ENCODE assay signal across 1 cellular context in the genomic region with DNA sequence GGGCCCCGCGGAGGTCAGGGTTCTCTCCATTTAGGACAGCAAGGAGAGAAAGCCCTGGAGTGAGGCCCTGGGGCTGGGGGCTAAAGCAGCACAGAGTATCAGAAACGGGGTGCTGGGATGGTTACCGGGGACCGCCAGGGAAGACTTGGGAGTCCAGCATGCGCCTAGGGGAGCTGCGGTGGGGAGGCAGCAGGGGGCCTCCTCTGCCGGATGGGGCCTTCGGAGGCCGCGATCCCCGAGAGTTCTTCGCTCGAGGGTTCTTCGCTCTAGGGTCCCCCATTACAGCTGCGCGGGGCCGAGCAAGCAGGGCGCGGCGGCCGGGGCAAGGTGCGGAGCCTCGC.
TF ChIP-seq lines count a peak whose summit lies in the region.

No MANE protein-coding gene starts in this region.

TF ChIP-seq in K562, 482 proteins besides CTCF, POLR2A, EP300 and RAD21 (continued from another document):
- TF ChIP-seq ZBTB33 (CRISPR knock-in tag; IDR thresholded peaks at IDR 0.05): peak; percentile 80
